1 cellular context compared by ENCODE assay signal in the genomic region with DNA sequence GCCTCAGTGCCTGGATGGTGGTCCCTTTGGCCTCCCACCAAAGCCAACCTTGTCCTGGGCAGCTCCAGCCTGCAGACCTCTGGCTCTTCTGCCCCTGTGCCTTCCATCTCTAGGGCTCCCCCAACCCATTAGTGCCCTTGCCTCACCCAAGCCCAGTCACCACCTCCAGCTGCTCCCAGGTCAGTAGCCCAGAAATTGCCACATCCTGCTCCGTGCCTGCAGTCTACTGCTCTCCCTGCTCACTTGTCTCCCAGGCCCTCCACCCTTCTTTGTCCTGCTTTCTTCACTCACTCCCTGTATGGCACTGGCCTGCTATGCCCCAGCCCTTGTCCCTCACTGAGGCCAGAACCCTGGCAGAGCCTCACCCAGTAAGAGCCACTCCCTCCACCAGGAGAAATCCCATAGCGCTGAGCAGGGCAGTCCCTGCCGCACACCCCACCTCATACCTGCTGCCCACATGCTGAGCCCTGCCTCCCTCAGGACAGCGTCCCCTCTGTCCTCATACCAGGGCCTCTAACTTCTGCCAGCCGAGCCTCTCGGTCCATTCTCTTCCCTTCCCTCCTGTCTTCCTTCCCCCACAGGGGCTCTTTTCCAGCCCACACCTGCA.
TF ChIP-seq lines count a peak whose summit lies in the region.

No MANE protein-coding gene starts in this region.

TF ChIP-seq in GM23338, 12 proteins besides CTCF, POLR2A, EP300 and RAD21 (continued from another document):
- TF ChIP-seq, protein P1, sequence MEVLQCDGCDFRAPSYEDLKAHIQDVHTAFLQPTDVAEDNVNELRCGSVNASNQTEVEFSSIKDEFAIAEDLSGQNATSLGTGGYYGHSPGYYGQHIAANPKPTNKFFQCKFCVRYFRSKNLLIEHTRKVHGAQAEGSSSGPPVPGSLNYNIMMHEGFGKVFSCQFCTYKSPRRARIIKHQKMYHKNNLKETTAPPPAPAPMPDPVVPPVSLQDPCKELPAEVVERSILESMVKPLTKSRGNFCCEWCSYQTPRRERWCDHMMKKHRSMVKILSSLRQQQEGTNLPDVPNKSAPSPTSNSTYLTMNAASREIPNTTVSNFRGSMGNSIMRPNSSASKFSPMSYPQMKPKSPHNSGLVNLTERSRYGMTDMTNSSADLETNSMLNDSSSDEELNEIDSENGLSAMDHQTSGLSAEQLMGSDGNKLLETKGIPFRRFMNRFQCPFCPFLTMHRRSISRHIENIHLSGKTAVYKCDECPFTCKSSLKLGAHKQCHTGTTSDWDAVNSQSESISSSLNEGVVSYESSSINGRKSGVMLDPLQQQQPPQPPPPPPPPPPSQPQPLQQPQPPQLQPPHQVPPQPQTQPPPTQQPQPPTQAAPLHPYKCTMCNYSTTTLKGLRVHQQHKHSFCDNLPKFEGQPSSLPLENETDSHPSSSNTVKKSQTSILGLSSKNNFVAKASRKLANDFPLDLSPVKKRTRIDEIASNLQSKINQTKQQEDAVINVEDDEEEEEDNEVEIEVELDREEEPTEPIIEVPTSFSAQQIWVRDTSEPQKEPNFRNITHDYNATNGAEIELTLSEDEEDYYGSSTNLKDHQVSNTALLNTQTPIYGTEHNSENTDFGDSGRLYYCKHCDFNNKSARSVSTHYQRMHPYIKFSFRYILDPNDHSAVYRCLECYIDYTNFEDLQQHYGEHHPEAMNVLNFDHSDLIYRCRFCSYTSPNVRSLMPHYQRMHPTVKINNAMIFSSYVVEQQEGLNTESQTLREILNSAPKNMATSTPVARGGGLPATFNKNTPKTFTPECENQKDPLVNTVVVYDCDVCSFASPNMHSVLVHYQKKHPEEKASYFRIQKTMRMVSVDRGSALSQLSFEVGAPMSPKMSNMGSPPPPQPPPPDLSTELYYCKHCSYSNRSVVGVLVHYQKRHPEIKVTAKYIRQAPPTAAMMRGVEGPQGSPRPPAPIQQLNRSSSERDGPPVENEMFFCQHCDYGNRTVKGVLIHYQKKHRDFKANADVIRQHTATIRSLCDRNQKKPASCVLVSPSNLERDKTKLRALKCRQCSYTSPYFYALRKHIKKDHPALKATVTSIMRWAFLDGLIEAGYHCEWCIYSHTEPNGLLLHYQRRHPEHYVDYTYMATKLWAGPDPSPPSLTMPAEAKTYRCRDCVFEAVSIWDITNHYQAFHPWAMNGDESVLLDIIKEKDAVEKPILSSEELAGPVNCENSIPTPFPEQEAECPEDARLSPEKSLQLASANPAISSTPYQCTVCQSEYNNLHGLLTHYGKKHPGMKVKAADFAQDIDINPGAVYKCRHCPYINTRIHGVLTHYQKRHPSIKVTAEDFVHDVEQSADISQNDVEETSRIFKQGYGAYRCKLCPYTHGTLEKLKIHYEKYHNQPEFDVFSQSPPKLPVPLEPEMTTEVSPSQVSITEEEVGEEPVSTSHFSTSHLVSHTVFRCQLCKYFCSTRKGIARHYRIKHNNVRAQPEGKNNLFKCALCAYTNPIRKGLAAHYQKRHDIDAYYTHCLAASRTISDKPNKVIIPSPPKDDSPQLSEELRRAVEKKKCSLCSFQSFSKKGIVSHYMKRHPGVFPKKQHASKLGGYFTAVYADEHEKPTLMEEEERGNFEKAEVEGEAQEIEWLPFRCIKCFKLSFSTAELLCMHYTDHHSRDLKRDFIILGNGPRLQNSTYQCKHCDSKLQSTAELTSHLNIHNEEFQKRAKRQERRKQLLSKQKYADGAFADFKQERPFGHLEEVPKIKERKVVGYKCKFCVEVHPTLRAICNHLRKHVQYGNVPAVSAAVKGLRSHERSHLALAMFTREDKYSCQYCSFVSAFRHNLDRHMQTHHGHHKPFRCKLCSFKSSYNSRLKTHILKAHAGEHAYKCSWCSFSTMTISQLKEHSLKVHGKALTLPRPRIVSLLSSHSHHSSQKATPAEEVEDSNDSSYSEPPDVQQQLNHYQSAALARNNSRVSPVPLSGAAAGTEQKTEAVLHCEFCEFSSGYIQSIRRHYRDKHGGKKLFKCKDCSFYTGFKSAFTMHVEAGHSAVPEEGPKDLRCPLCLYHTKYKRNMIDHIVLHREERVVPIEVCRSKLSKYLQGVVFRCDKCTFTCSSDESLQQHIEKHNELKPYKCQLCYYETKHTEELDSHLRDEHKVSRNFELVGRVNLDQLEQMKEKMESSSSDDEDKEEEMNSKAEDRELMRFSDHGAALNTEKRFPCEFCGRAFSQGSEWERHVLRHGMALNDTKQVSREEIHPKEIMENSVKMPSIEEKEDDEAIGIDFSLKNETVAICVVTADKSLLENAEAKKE (CRISPR knock-in tag; IDR thresholded peaks at IDR 0.05), result no peak
- TF ChIP-seq, protein P2, sequence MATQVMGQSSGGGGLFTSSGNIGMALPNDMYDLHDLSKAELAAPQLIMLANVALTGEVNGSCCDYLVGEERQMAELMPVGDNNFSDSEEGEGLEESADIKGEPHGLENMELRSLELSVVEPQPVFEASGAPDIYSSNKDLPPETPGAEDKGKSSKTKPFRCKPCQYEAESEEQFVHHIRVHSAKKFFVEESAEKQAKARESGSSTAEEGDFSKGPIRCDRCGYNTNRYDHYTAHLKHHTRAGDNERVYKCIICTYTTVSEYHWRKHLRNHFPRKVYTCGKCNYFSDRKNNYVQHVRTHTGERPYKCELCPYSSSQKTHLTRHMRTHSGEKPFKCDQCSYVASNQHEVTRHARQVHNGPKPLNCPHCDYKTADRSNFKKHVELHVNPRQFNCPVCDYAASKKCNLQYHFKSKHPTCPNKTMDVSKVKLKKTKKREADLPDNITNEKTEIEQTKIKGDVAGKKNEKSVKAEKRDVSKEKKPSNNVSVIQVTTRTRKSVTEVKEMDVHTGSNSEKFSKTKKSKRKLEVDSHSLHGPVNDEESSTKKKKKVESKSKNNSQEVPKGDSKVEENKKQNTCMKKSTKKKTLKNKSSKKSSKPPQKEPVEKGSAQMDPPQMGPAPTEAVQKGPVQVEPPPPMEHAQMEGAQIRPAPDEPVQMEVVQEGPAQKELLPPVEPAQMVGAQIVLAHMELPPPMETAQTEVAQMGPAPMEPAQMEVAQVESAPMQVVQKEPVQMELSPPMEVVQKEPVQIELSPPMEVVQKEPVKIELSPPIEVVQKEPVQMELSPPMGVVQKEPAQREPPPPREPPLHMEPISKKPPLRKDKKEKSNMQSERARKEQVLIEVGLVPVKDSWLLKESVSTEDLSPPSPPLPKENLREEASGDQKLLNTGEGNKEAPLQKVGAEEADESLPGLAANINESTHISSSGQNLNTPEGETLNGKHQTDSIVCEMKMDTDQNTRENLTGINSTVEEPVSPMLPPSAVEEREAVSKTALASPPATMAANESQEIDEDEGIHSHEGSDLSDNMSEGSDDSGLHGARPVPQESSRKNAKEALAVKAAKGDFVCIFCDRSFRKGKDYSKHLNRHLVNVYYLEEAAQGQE (IDR thresholded peaks at IDR 0.05; ENCODE audit: unreplicated experiment), result no peak
TF ChIP-seq in GM23338: peak in this region for 0.
